In genomic region chr6:31775633-31776263, GRCh38 we compare ENCODE assay signal across 1 cellular context.
TF ChIP-seq lines count a peak whose summit lies in the region.

No MANE protein-coding gene starts in this region.

TF ChIP-seq in HCT116, 20 proteins besides CTCF, POLR2A, EP300 and RAD21:
- TF ChIP-seq REST (IDR thresholded peaks at IDR 0.05; ENCODE audit: low read depth) (no peak), MAX (IDR thresholded peaks at IDR 0.05) (no peak), YY1 (IDR thresholded peaks at IDR 0.05; ENCODE audit: extremely low read depth, insufficient replicate concordance, low read depth, low read length) (no peak), SIN3A (IDR thresholded peaks at IDR 0.05; ENCODE audit: low read depth) (no peak), ZFX (IDR thresholded peaks at IDR 0.05) (no peak), ZNF274 (IDR thresholded peaks at IDR 0.05; ENCODE audit: low read depth, low read length) (no peak), FOSL1 (IDR thresholded peaks at IDR 0.05; ENCODE audit: low read depth) (no peak), CBX3 (IDR thresholded peaks at IDR 0.05; ENCODE audit: low read depth) (no peak), POLR2AphosphoS5 (IDR thresholded peaks at IDR 0.05; ENCODE audit: low read depth, low read length) (no peak), CEBPB (IDR thresholded peaks at IDR 0.05; ENCODE audit: low read depth) (no peak), EZH2 (IDR thresholded peaks at IDR 0.05) (no peak), JUND (IDR thresholded peaks at IDR 0.05) (no peak), TCF7L2 (IDR thresholded peaks at IDR 0.05; ENCODE audit: borderline replicate concordance, extremely low read depth, insufficient read depth, insufficient read length) (no peak), EGR1 (IDR thresholded peaks at IDR 0.05; ENCODE audit: low read depth) (no peak), ZBTB33 (IDR thresholded peaks at IDR 0.05; ENCODE audit: extremely low read depth, insufficient replicate concordance, low read length) (no peak), ATF3 (IDR thresholded peaks at IDR 0.05) (no peak)
